ENCODE assay signal across 20 cellular contexts in the genomic region with DNA sequence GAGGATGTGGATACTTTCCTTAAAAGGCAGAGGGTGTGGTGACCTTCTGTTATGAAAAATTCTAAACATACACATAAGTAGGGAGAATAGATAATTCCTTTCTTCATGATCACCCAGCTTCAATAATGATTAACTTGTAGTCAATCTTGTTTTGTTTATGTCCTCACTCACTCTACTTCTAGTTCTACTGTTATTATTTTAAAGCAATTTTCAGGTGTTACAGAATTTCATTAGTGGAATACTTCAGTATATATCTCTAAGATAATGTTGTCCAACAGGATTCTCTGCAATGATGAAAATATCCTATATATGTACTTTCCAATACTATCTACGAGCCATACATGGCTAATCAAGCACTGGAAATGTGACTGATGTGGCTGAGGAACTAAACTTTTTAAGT.
"Had no signal": no experiment of that assay in that cellular context is flagged by ENCODE, and none has a peak within 500 bp of the region (broad histone marks: within the 10 kb centered on the region; RNA-seq: fewer than 3 reads in every experiment).

No MANE protein-coding gene starts in this region.

- H3K9me3 Mint-ChIP-seq: immature natural killer cell; naive B cell; stimulated activated naive CD8-positive, alpha-beta T cell treated with anti-CD3 and anti-CD28 coated beads, Interleukin-15, amount 100 ng/mL, for 72 hours had no signal

- H3K4me1 Mint-ChIP-seq: immature natural killer cell; naive B cell; nephron; stimulated activated naive B cell treated with anti-CD40 and anti-IgM and Interleukin-4, amounts not matched to agents 10 μg/mL and 1 μg/mL and 100 μg/mL, for 72 hours; stimulated activated naive CD8-positive, alpha-beta T cell treated with anti-CD3 and anti-CD28 coated beads, Interleukin-15, amount 100 ng/mL, for 72 hours had no signal

- DNase-seq: effector memory CD4-positive, alpha-beta T cell; erythroblast; foreskin melanocyte; immature natural killer cell; left colon; mesendoderm; naive B cell; occipital lobe; pancreas; spleen; stimulated activated CD4-positive, alpha-beta T cell treated with anti-CD3 and anti-CD28 coated beads, Interleukin-15, amount 100 ng/mL, for 24 hours; stimulated activated CD4-positive, alpha-beta T cell treated with anti-CD3 and anti-CD28 coated beads, Interleukin-1b, Interleukin-23, amount 100 ng/mL, for 48 hours; stimulated activated CD4-positive, alpha-beta T cell treated with anti-CD3 and anti-CD28 coated beads, Interleukin-4, amount 100 ng/mL, for 24 hours; stimulated activated naive B cell treated with anti-CD40 and anti-IgM and Interleukin-4, amounts not matched to agents 10 μg/mL and 1 μg/mL and 100 μg/mL, for 72 hours; stimulated activated naive CD8-positive, alpha-beta T cell treated with anti-CD3 and anti-CD28 coated beads, Interleukin-15, amount 100 ng/mL, for 72 hours had no signal

- H3K4me1 ChIP-seq: pancreas, spleen, testis, tibial nerve had no signal

- H3K27me3 ChIP-seq: pancreas, spleen, testis, tibial nerve had no signal

- H3K4me3 Mint-ChIP-seq: immature natural killer cell; naive B cell; nephron; stimulated activated naive B cell treated with anti-CD40 and anti-IgM and Interleukin-4, amounts not matched to agents 10 μg/mL and 1 μg/mL and 100 μg/mL, for 72 hours; stimulated activated naive CD8-positive, alpha-beta T cell treated with anti-CD3 and anti-CD28 coated beads, Interleukin-15, amount 100 ng/mL, for 72 hours had no signal

- H3K36me3 ChIP-seq: pancreas, spleen, tibial nerve had no signal

- H3K27ac Mint-ChIP-seq: immature natural killer cell; naive B cell; nephron; progenitor cell of endocrine pancreas; stimulated activated naive B cell treated with anti-CD40 and anti-IgM and Interleukin-4, amounts not matched to agents 10 μg/mL and 1 μg/mL and 100 μg/mL, for 72 hours; stimulated activated naive CD8-positive, alpha-beta T cell treated with anti-CD3 and anti-CD28 coated beads, Interleukin-15, amount 100 ng/mL, for 72 hours had no signal

- H3K9me3 ChIP-seq: pancreas, spleen, testis, tibial nerve had no signal

- ATAC-seq: left colon; pancreas; sciatic nerve; stimulated activated naive B cell treated with anti-CD40 and anti-IgM and Interleukin-4, amounts not matched to agents 10 μg/mL and 1 μg/mL and 100 μg/mL, for 72 hours; stimulated activated naive CD8-positive, alpha-beta T cell treated with anti-CD3 and anti-CD28 coated beads, Interleukin-15, amount 100 ng/mL, for 72 hours had no signal

- H3K27me3 Mint-ChIP-seq: progenitor cell of endocrine pancreas; stimulated activated naive CD8-positive, alpha-beta T cell treated with anti-CD3 and anti-CD28 coated beads, Interleukin-15, amount 100 ng/mL, for 72 hours had no signal

- H3K36me3 Mint-ChIP-seq: immature natural killer cell; naive B cell; stimulated activated naive B cell treated with anti-CD40 and anti-IgM and Interleukin-4, amounts not matched to agents 10 μg/mL and 1 μg/mL and 100 μg/mL, for 72 hours had no signal

- H3K4me3 ChIP-seq: pancreas, spleen, testis, tibial nerve had no signal

- H3K27ac ChIP-seq: pancreas, spleen, testis, tibial nerve had no signal
